8 cellular contexts compared by ENCODE assay signal in genomic region chr16:28924399-28924761, GRCh38. TPM values are rescaled to one million over a fixed set of nuclear protein-coding genes. Genes with fewer than 3 reads are reported as not detected.
A peak's percentile ranks its signal among the peaks of the same experiment; 100 is the strongest.
DNase-seq lines count a peak whose midpoint lies in the region; TF ChIP-seq lines count a peak whose summit lies in the region.

No MANE protein-coding gene starts in this region.

- H3K4ac ChIP-seq in neuronal stem cell (ENCODE audit: low read length): no peak overlapping the region

- H3K4me2 ChIP-seq in neuronal stem cell (ENCODE audit: insufficient read depth, low read length, poor library complexity, severe bottlenecking): peak overlapping the region; percentile 65

- WGBS in neuronal stem cell (ENCODE audit: extremely low coverage in 2 of 2, insufficient read length in 2 of 2, insufficient replicate concordance in 1 of 2), 2 donors: no CpG with 5 or more reads among the region's 15 CpGs

- H3K27ac Mint-ChIP-seq in Calu3 (ENCODE audit: unreplicated experiment): peak overlapping the region; percentile 87

- H4K8ac ChIP-seq in neuronal stem cell (ENCODE audit: low read depth, low read length): peak overlapping the region; percentile 21

- peak overlapping the region; percentile 50 for H2BK12ac ChIP-seq in neuronal stem cell (ENCODE audit: low read length)

- H3K27me3 Mint-ChIP-seq in Calu3 (ENCODE audit: unreplicated experiment): no peaks in the 10 kb centered on the region

- H2AK5ac ChIP-seq in neuronal stem cell (ENCODE audit: low read depth, low read length): peak overlapping the region; percentile 86

- no peaks in the 10 kb centered on the region for H3K9me3 Mint-ChIP-seq in Calu3 (ENCODE audit: low read depth, unreplicated experiment)

- peaks cover 5 to 9% of the 10 kb centered on the region in 2 donors for H3K36me3 ChIP-seq in duodenal mucosa (ENCODE audit: control insufficient read depth in 1 of 2, insufficient read depth in 2 of 2, low read length in 2 of 2)
- peaks cover 0 to 16% of the 10 kb centered on the region in 2 donors for H3K36me3 ChIP-seq in neuronal stem cell (replicated peaks in 1 of 2; ENCODE audit: control insufficient read depth in 2 of 2, insufficient read depth in 2 of 2, low read length in 2 of 2)

- DNase-seq in Calu3 (no peak), neuronal stem cell (ENCODE audit: low spot score) (no peak), T-helper 9 cell (no peak), NK-92 (lab: John Stamatoyannopoulos, UW; ENCODE audit: unreplicated experiment) (no peak)
- DNase-seq in stimulated activated CD4-positive, alpha-beta T cell treated with anti-CD3 and anti-CD28 coated beads, Interleukin-4, amount 100 ng/mL, for 1 hour: no peak
- DNase-seq in effector CD8-positive, alpha-beta T cell (lab: John Stamatoyannopoulos, UW): no peak

- peak overlapping the region; percentile 68 for H3K27ac ChIP-seq in duodenal mucosa (ENCODE audit: low read depth, low read length)
- H3K27ac ChIP-seq in neuronal stem cell (replicated peaks; ENCODE audit: low read length): no peak overlapping the region

- no peak overlapping the region for H2BK5ac ChIP-seq in neuronal stem cell (ENCODE audit: low read length)

- BruUV-seq in Calu3 (replicated peaks; lab: Mats Ljungman, UMichigan): no TSS peak

- CTCF ChIA-PET in Calu3 (lab: Charles Lee): interaction anchor here (0.8 to 1.2 kb wide), 2 partner anchors 21 to 40 kb away, joined by 4 read pairs; no protein-coding TSS in a partner anchor

- peak overlapping the region; percentile 86 for H3K18ac ChIP-seq in neuronal stem cell (ENCODE audit: low read length)

- H2BK120ac ChIP-seq in neuronal stem cell (ENCODE audit: low read depth, low read length): no peak overlapping the region

- peak overlapping the region; percentile 99 for H2AFZ ChIP-seq in neuronal stem cell (ENCODE audit: low read length)

- no peaks in the 10 kb centered on the region for H3K27me3 ChIP-seq in duodenal mucosa (ENCODE audit: control insufficient read depth in 1 of 2, insufficient read depth in 2 of 2, low read length in 2 of 2)
- peaks cover 0 to 2% (median 0%) of the 10 kb centered on the region in 3 experiments for H3K27me3 ChIP-seq in neuronal stem cell (ENCODE audit: control insufficient read depth in 3 of 3, insufficient read depth in 3 of 3, low read depth in 1 of 3, low read length in 3 of 3)

- H3K4me1 Mint-ChIP-seq in Calu3 (ENCODE audit: low read depth, unreplicated experiment): peaks cover 15% of the 10 kb centered on the region

- peak overlapping the region; percentile 74 to 79 for H3K9ac ChIP-seq in duodenal mucosa (ENCODE audit: low read depth in 1 of 2, low read length in 2 of 2)
- H3K9ac ChIP-seq in neuronal stem cell (ENCODE audit: low read depth, low read length, poor library complexity): peak overlapping the region; percentile 37

- H3K79me1 ChIP-seq in neuronal stem cell (ENCODE audit: low read depth, low read length): peaks cover 6% of the 10 kb centered on the region

- peak overlapping the region; percentile 76 to 87 for H3K4me3 ChIP-seq in duodenal mucosa (ENCODE audit: low read depth in 1 of 2, low read length in 2 of 2)
- peak overlapping the region; percentile 85 to 89 for H3K4me3 ChIP-seq in neuronal stem cell (ENCODE audit: low read length in 2 of 2)

- H2BK15ac ChIP-seq in neuronal stem cell (ENCODE audit: low read length): peak overlapping the region; percentile 18

- peak overlapping the region; percentile 90 for H3K4me3 Mint-ChIP-seq in Calu3 (ENCODE audit: low read depth, unreplicated experiment)

- no peak for TF ChIP-seq EP300 in Ishikawa (IDR thresholded peaks at IDR 0.05; ENCODE audit: borderline replicate concordance)

- H4K91ac ChIP-seq in neuronal stem cell (ENCODE audit: low read depth, low read length, poor library complexity): peak overlapping the region; percentile 66

- H3K9me3 ChIP-seq in duodenal mucosa (ENCODE audit: control insufficient read depth in 1 of 2, low read length in 2 of 2) (no peaks in the 10 kb centered on the region), neuronal stem cell (replicated peaks in 1 of 2; ENCODE audit: control insufficient read depth in 2 of 2, insufficient read depth in 1 of 2, low read depth in 1 of 2, low read length in 2 of 2) (no peaks in the 10 kb centered on the region)

- H3K4me1 ChIP-seq in duodenal mucosa (ENCODE audit: control insufficient read depth in 1 of 2, insufficient read depth in 2 of 2, low read length in 2 of 2) (peaks cover 15 to 16% of the 10 kb centered on the region in 2 donors), neuronal stem cell (ENCODE audit: control insufficient read depth in 2 of 2, insufficient read depth in 1 of 2, low read depth in 1 of 2, low read length in 2 of 2) (peaks cover 0 to 4% of the 10 kb centered on the region in 2 donors)

- TF ChIP-seq CTCF in Calu3 (IDR thresholded peaks at IDR 0.05; ENCODE audit: unreplicated experiment): peak; percentile 30

- intact Hi-C loops in Calu3 (cut with micrococcal nuclease; ENCODE audit: unreplicated experiment): no loop called here

- H3K36me3 Mint-ChIP-seq in Calu3 (ENCODE audit: insufficient read depth, unreplicated experiment): peaks cover 35% of the 10 kb centered on the region

- peak overlapping the region; percentile 60 for H3K23ac ChIP-seq in neuronal stem cell (ENCODE audit: low read depth, low read length, poor library complexity)

- H3K14ac ChIP-seq in neuronal stem cell (ENCODE audit: low read length): no peak overlapping the region

- no peak for TF ChIP-seq RAD21 in Ishikawa (IDR thresholded peaks at IDR 0.05; ENCODE audit: low read depth)

TF ChIP-seq in Ishikawa, 13 proteins besides CTCF, POLR2A, EP300 and RAD21:
- TF ChIP-seq MAX (IDR thresholded peaks at IDR 0.05) (peak; percentile 56), YY1 (IDR thresholded peaks at IDR 0.05; ENCODE audit: low read depth) (no peak), TCF12 (IDR thresholded peaks at IDR 0.05; ENCODE audit: low read depth) (no peak), ZBTB7A (IDR thresholded peaks at IDR 0.05; ENCODE audit: low read depth) (0 out of 2 replicates have a peak, but pooled peaks have one; percentile 1), TAF1 (IDR thresholded peaks at IDR 0.05; ENCODE audit: low read depth) (peak; percentile 23), NFIC (IDR thresholded peaks at IDR 0.05) (0 out of 2 replicates have a peak, but pooled peaks have one; percentile 10), TEAD4 (IDR thresholded peaks at IDR 0.05) (peak; percentile 21; the same call in 1 of the 2 replicates)

RNA-seq across cellular contexts. Expression of gene RABEP2, which starts 0.7 kb away (rescaled TPM):
- total RNA-seq in Calu3 (2022): 30.2 and 34.3 TPM in 2 replicates
- 5.9 TPM for polyA plus RNA-seq in neuronal stem cell (2013, experiment 1 of 2)
- 5.4 TPM for polyA plus RNA-seq in neuronal stem cell (2013, experiment 2 of 2)

RNA-seq across cellular contexts. Expression of gene CD19, which starts 7.4 kb away (rescaled TPM):
- total RNA-seq in Calu3 (2022): not detected in 2 replicates
- 0.21 TPM for polyA plus RNA-seq in neuronal stem cell (2013, experiment 1 of 2)
- 0.14 TPM for polyA plus RNA-seq in neuronal stem cell (2013, experiment 2 of 2)

RNA-seq across cellular contexts. Expression of gene NFATC2IP, which starts 26.4 kb away (rescaled TPM):
- 91.0 and 92.3 TPM in 2 replicates for total RNA-seq in Calu3 (2022)
- polyA plus RNA-seq in neuronal stem cell (2013, experiment 1 of 2): 22.8 TPM
- 23.4 TPM for polyA plus RNA-seq in neuronal stem cell (2013, experiment 2 of 2)

RNA-seq across cellular contexts. Expression of gene ATP2A1, which starts 46.1 kb away (rescaled TPM):
- total RNA-seq in Calu3 (2022): 3.7 and 5.7 TPM in 2 replicates
- polyA plus RNA-seq in neuronal stem cell (2013, experiment 1 of 2): 1.9 TPM
- 1.7 TPM for polyA plus RNA-seq in neuronal stem cell (2013, experiment 2 of 2)

RNA-seq across cellular contexts. Expression of gene SPNS1, which starts 50.2 kb away (rescaled TPM):
- 44.8 and 50.0 TPM in 2 replicates for total RNA-seq in Calu3 (2022)
- polyA plus RNA-seq in neuronal stem cell (2013, experiment 1 of 2): 21.5 TPM
- polyA plus RNA-seq in neuronal stem cell (2013, experiment 2 of 2): 21.8 TPM
